6 cellular contexts compared by ENCODE assay signal in genomic region chr7:94270772-94271171, GRCh38.
"Had no signal": no experiment of that assay in that cellular context is flagged by ENCODE, and none has a peak within 500 bp of the region (broad histone marks: within the 10 kb centered on the region; RNA-seq: fewer than 3 reads in every experiment).

No MANE protein-coding gene starts in this region.

- H3K27ac ChIP-seq: HL-60, KMS-11 had no signal

- FAIRE-seq: HTR-8/SVneo had no signal

- DNase-seq: IMR-90, KBM-7, KG1 had no signal

- H3K4me2 ChIP-seq: KMS-11 had no signal

- H3K9ac ChIP-seq: KMS-11 had no signal
